10 cellular contexts compared by ENCODE assay signal in genomic region chr19:46659151-46660007, GRCh38. TPM values are rescaled to one million over a fixed set of nuclear protein-coding genes. Genes with fewer than 3 reads are reported as not detected.
DNase-seq lines count a peak whose midpoint lies in the region; ATAC-seq and TF ChIP-seq lines count a peak whose summit lies in the region.
"Had no signal": no experiment of that assay in that cellular context is flagged by ENCODE, and none has a peak within 500 bp of the region (broad histone marks: within the 10 kb centered on the region; RNA-seq: fewer than 3 reads in every experiment).

No MANE protein-coding gene starts in this region.

- no peaks in the 10 kb centered on the region for H3K36me3 Mint-ChIP-seq in MCF 10A (ENCODE audit: insufficient read depth, unreplicated experiment)

- H3K4me1 ChIP-seq in Loucy (ENCODE audit: insufficient read depth, low read length, poor library complexity, severe bottlenecking) (peaks cover 27% of the 10 kb centered on the region), mesodermal cell (ENCODE audit: control insufficient read depth, insufficient read depth, low read length, poor library complexity, severe bottlenecking) (peaks cover 14% of the 10 kb centered on the region), urinary bladder (ENCODE audit: insufficient read depth) (no peaks in the 10 kb centered on the region)

- WGBS in mesodermal cell (ENCODE audit: insufficient coverage in 2 of 2), 2 experiments, result 1% methylated on average over 11 to 12 of the region's 28 CpGs
- 4% methylated on average over 28 of the region's 28 CpGs for WGBS in urinary bladder

- H2AFZ ChIP-seq in Loucy (ENCODE audit: low read length), result no peak overlapping the region

- intact Hi-C loops in MCF 10A (cut with micrococcal nuclease), result loop anchor here (5.0 kb wide), 1 partner anchor 117 kb away; no protein-coding TSS in a partner anchor

- H3K27me3 Mint-ChIP-seq in MCF 10A (ENCODE audit: insufficient read depth, unreplicated experiment), result peaks cover 51% of the 10 kb centered on the region

- peaks cover 7% of the 10 kb centered on the region for H3K4me1 Mint-ChIP-seq in MCF 10A (ENCODE audit: insufficient read depth, unreplicated experiment)

- TF ChIP-seq CTCF in Loucy (conservative IDR thresholded peaks at IDR 0.05; ENCODE audit: low read length) (no peak), MCF 10A (IDR thresholded peaks at IDR 0.05; ENCODE audit: unreplicated experiment) (no peak)

- 0 out of 2 replicates have a peak, but pooled peaks cover 4% of the 10 kb centered on the region for H3F3A ChIP-seq in Loucy (ENCODE audit: low read depth)

- H3K4me3 Mint-ChIP-seq in MCF 10A (ENCODE audit: unreplicated experiment), result peak overlapping the region; percentile 63

- no peak overlapping the region for H3K4me3 ChIP-seq in Loucy (ENCODE audit: low read length, poor library complexity, severe bottlenecking)
- peak overlapping the region; percentile 79 for H3K4me3 ChIP-seq in mesodermal cell (ENCODE audit: extremely low read depth, insufficient read depth, low read length, poor library complexity, severe bottlenecking)
- peak overlapping the region; percentile 53 for H3K4me3 ChIP-seq in urinary bladder (ENCODE audit: low read depth, low read length)

- POLR2A ChIA-PET in MCF 10A (lab: Yijun Ruan, JAX), result interaction anchor here (0.6 to 1.0 kb wide), 3 partner anchors 59 to 184 kb away, joined by 3 to 4 read pairs (median 3); no protein-coding TSS in a partner anchor

- H3K36me3 ChIP-seq in Loucy (ENCODE audit: insufficient read depth, low read length), result no peaks in the 10 kb centered on the region
- H3K36me3 ChIP-seq in mesodermal cell (ENCODE audit: control insufficient read depth, insufficient read depth, low read length), result peaks cover 26% of the 10 kb centered on the region
- H3K36me3 ChIP-seq in urinary bladder (ENCODE audit: insufficient read depth), result no peaks in the 10 kb centered on the region

- no peaks in the 10 kb centered on the region for H3K9me2 ChIP-seq in Loucy (replicated peaks; ENCODE audit: low read depth, low read length)

- H3K9me3 ChIP-seq in Loucy (ENCODE audit: insufficient read depth, low read depth, low read length) (no peaks in the 10 kb centered on the region), mesodermal cell (ENCODE audit: control insufficient read depth, low read length) (no peaks in the 10 kb centered on the region)

- CTCF ChIA-PET in MCF 10A (lab: Yijun Ruan, JAX), result interaction anchor here (0.5 to 1.3 kb wide), 5 partner anchors 22 to 265 kb away, joined by 3 to 6 read pairs (median 5); partner anchors contain the start of gene GNG8

- H3K27ac Mint-ChIP-seq in MCF 10A (ENCODE audit: low read depth, unreplicated experiment), result no peak overlapping the region

- no peaks in the 10 kb centered on the region for H3K9me3 Mint-ChIP-seq in MCF 10A (ENCODE audit: unreplicated experiment)

- DNase-seq in C1 segment of cervical spinal cord (lab: John Stamatoyannopoulos, UW) (peak in 10 of 14 donors; percentile 28 to 74 (median 60)), MCF 10A (ENCODE audit: unreplicated experiment) (no peak), DMS114 treated with DMSO at 0.1 percent for 48 hours (lab: John Stamatoyannopoulos, UW; ENCODE audit: unreplicated experiment) (no peak)
- DNase-seq in activated naive CD4-positive, alpha-beta T cell treated with anti-CD3 and anti-CD28 coated beads, Interleukin-2, amount 50 U/mL, for 16 hours, result no peak

- H4K20me1 ChIP-seq in Loucy (ENCODE audit: insufficient read depth, low read length, poor library complexity, severe bottlenecking), result no peaks in the 10 kb centered on the region

- H3K9ac ChIP-seq in Loucy (ENCODE audit: low read depth, low read length, poor library complexity, severe bottlenecking), result no peak overlapping the region

- no peaks in the 10 kb centered on the region for H3K27me3 ChIP-seq in Loucy (ENCODE audit: insufficient read depth, low read length, poor library complexity, severe bottlenecking)

- no TSS peak for BruUV-seq in MCF 10A (replicated peaks; lab: Mats Ljungman, UMichigan)

- H3K27ac ChIP-seq in mesodermal cell (ENCODE audit: low read depth, low read length, severe bottlenecking) (peak overlapping the region; percentile 68), urinary bladder (ENCODE audit: low read depth) (peak overlapping the region; percentile 40)
- H3K27ac ChIP-seq: HL-60 had no signal

- no peak for ATAC-seq in HG03045 (IDR thresholded peaks at IDR 0.05; ENCODE audit: unreplicated experiment)

- peak overlapping the region; percentile 78 for H3K4me2 ChIP-seq in Loucy (ENCODE audit: low read depth, low read length, poor library complexity, severe bottlenecking)

- H3K79me2 ChIP-seq in Loucy (ENCODE audit: insufficient read depth, low read length), result no peaks in the 10 kb centered on the region

RNA-seq across cellular contexts. Expression of gene DACT3, which starts 1.6 kb away (rescaled TPM):
- 0.09 TPM in 1 of 2 replicates, not detected in the other for total RNA-seq in MCF 10A (2022)
- polyA plus RNA-seq in mesodermal cell (2013, experiment 1 of 2), result 45.0 TPM
- polyA plus RNA-seq in mesodermal cell (2013, experiment 2 of 2), result 42.6 TPM
- total RNA-seq in urinary bladder, result 20.0 TPM
- 78.9 TPM for polyA plus RNA-seq in urinary bladder

RNA-seq across cellular contexts. Expression of gene GNG8, which starts 23.4 kb away (rescaled TPM):
- total RNA-seq in MCF 10A (2022) (not detected in 2 replicates), urinary bladder (not detected)
- 22.5 TPM for polyA plus RNA-seq in mesodermal cell (2013, experiment 1 of 2)
- polyA plus RNA-seq in mesodermal cell (2013, experiment 2 of 2), result 30.8 TPM
- polyA plus RNA-seq in urinary bladder, result not detected
- total RNA-seq: glomerular endothelial cell had no signal

RNA-seq across cellular contexts. Expression of gene PTGIR, which starts 34.5 kb away (rescaled TPM):
- total RNA-seq in MCF 10A (2022) (not detected in 2 replicates), urinary bladder (2.6 TPM)
- 6.6 TPM for polyA plus RNA-seq in mesodermal cell (2013, experiment 1 of 2)
- polyA plus RNA-seq in mesodermal cell (2013, experiment 2 of 2), result 6.9 TPM
- polyA plus RNA-seq in urinary bladder, result 4.0 TPM

RNA-seq across cellular contexts. Expression of gene PRKD2, which starts 57.5 kb away (rescaled TPM):
- 30.4 and 35.9 TPM in 2 replicates for total RNA-seq in MCF 10A (2022)
- polyA plus RNA-seq in mesodermal cell (2013, experiment 1 of 2), result 39.7 TPM
- polyA plus RNA-seq in mesodermal cell (2013, experiment 2 of 2), result 34.2 TPM
- total RNA-seq in urinary bladder, result 12.1 TPM
- polyA plus RNA-seq in urinary bladder, result 29.9 TPM

RNA-seq across cellular contexts. Expression of gene CALM3, which starts 58.2 kb away (rescaled TPM):
- total RNA-seq in MCF 10A (2022) (103 and 120 TPM in 2 replicates), urinary bladder (121 TPM)
- 332 TPM for polyA plus RNA-seq in mesodermal cell (2013, experiment 1 of 2)
- 315 TPM for polyA plus RNA-seq in mesodermal cell (2013, experiment 2 of 2)
- polyA plus RNA-seq in urinary bladder, result 309 TPM

Comparison
In these comparisons a context has a peak if more than half of its experiments do, and no peak if none do; other contexts are left out.
1. DNase-seq: peak in C1 segment of cervical spinal cord (10 of 14); none in MCF 10A (single experiment), DMS114 treated with DMSO at 0.1 percent for 48 hours (single experiment) and activated naive CD4-positive, alpha-beta T cell treated with anti-CD3 and anti-CD28 coated beads, Interleukin-2, amount 50 U/mL, for 16 hours (single experiment).
2. RNA of gene DACT3, which starts 1.6 kb away (total RNA-seq): 20.0 TPM in urinary bladder (single experiment); 0.09 TPM in MCF 10A; every median in the first group is over 10 times any median in the second.